Comparison of ENCODE assay signal across 9 cellular contexts in the genomic region with DNA sequence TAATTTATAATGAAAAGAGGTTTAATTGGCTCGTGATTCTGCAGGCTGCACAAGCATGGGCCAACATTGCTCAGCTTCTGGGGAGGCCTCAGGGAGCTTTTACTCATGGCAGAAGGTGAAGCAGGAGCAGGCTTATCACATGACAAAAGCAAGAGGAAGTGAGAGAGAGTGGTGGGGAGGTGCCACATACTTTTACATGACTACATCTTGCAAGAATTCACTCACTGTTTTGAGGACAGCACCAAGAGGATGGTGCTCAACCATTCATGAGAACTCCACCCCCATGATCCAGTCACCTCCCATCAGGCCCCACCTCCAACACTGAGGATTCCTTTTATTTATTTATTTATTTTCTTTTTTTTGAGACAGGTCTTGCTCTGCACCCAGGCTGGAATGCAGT. TPM values are rescaled to one million over a fixed set of nuclear protein-coding genes. Genes with fewer than 3 reads are reported as not detected.
A peak's percentile ranks its signal among the peaks of the same experiment; 100 is the strongest.
DNase-seq lines count a peak whose midpoint lies in the region; ATAC-seq, FAIRE-seq and TF ChIP-seq lines count a peak whose summit lies in the region.
"Had no signal": no experiment of that assay in that cellular context is flagged by ENCODE, and none has a peak within 500 bp of the region (broad histone marks: within the 10 kb centered on the region; RNA-seq: fewer than 3 reads in every experiment).

No MANE protein-coding gene starts in this region.

- H3K36me3 ChIP-seq in OCI-LY7 (ENCODE audit: insufficient read depth, low read length) (no peaks in the 10 kb centered on the region), small intestine (ENCODE audit: control insufficient read depth in 2 of 2, insufficient read depth in 2 of 2, low read length in 2 of 2) (no peaks in the 10 kb centered on the region)

- H3K27ac ChIP-seq in OCI-LY7 (ENCODE audit: low read depth, low read length, poor library complexity, severe bottlenecking) = no peak overlapping the region
- H3K27ac ChIP-seq in small intestine (ENCODE audit: low read depth in 1 of 2, low read length in 1 of 2) = no peak overlapping the region

- peaks cover 3% of the 10 kb centered on the region for H3K4me1 ChIP-seq in OCI-LY7 (ENCODE audit: insufficient read depth, low read length, poor library complexity, severe bottlenecking)
- peaks cover 2 to 3% of the 10 kb centered on the region in 2 donors for H3K4me1 ChIP-seq in small intestine (ENCODE audit: control insufficient read depth in 2 of 2, insufficient read depth in 1 of 2, low read depth in 1 of 2, low read length in 1 of 2)

- FAIRE-seq in small intestine (lab: Jason Lieb, UNC) = no peak

- POLR2A ChIA-PET in OCI-LY7 (lab: Charles Lee) = no interaction called here

- 91 to 100% (median 94%) methylated on average over 1 of the region's 1 CpG for WGBS in small intestine, 3 donors

- H3K27ac Mint-ChIP-seq in activated naive CD4-positive, alpha-beta T cell treated with anti-CD3 and anti-CD28 coated beads for 36 hours = no peak overlapping the region
- no peak overlapping the region for H3K27ac Mint-ChIP-seq in stimulated activated naive CD8-positive, alpha-beta T cell treated with anti-CD3 and anti-CD28 coated beads, Interleukin-15, amount 100 ng/mL, for 72 hours

- H2AFZ ChIP-seq in OCI-LY7 (ENCODE audit: low read length) = no peak overlapping the region

- no peaks in the 10 kb centered on the region for H4K20me1 ChIP-seq in OCI-LY7 (ENCODE audit: insufficient read depth, low read length)

- H3K27me3 ChIP-seq in small intestine (ENCODE audit: control insufficient read depth in 2 of 2, insufficient read depth in 2 of 2, low read length in 2 of 2) = no peaks in the 10 kb centered on the region

- H3K27me3 Mint-ChIP-seq in activated naive CD4-positive, alpha-beta T cell treated with anti-CD3 and anti-CD28 coated beads for 36 hours (ENCODE audit: low read depth) = no peaks in the 10 kb centered on the region
- H3K27me3 Mint-ChIP-seq in stimulated activated naive CD8-positive, alpha-beta T cell treated with anti-CD3 and anti-CD28 coated beads, Interleukin-15, amount 100 ng/mL, for 72 hours = no peaks in the 10 kb centered on the region
- H3K27me3 Mint-ChIP-seq: CD4-positive, alpha-beta memory T cell had no signal

- H3K9me3 Mint-ChIP-seq in activated naive CD4-positive, alpha-beta T cell treated with anti-CD3 and anti-CD28 coated beads for 36 hours = no peaks in the 10 kb centered on the region
- no peaks in the 10 kb centered on the region for H3K9me3 Mint-ChIP-seq in stimulated activated naive CD8-positive, alpha-beta T cell treated with anti-CD3 and anti-CD28 coated beads, Interleukin-15, amount 100 ng/mL, for 72 hours
- H3K9me3 Mint-ChIP-seq: CD4-positive, alpha-beta memory T cell had no signal

- H3K4me2 ChIP-seq in OCI-LY7 (ENCODE audit: low read length) = no peak overlapping the region

- TF ChIP-seq CTCF in OCI-LY7 (conservative IDR thresholded peaks at IDR 0.05; ENCODE audit: low read length) = no peak

- no peaks in the 10 kb centered on the region for H3K9me2 ChIP-seq in OCI-LY7 (ENCODE audit: insufficient read depth, low read length)

- H3K9me3 ChIP-seq in OCI-LY7 (ENCODE audit: low read length) (no peaks in the 10 kb centered on the region), small intestine (ENCODE audit: control insufficient read depth, low read depth) (no peaks in the 10 kb centered on the region)

- no peak overlapping the region for H3K4me3 ChIP-seq in OCI-LY7 (ENCODE audit: low read depth, low read length, poor library complexity, severe bottlenecking)
- no peak overlapping the region for H3K4me3 ChIP-seq in small intestine (ENCODE audit: low read depth in 1 of 2, low read length in 2 of 2)

- no peak overlapping the region for H3K4me3 Mint-ChIP-seq in activated naive CD4-positive, alpha-beta T cell treated with anti-CD3 and anti-CD28 coated beads for 36 hours
- no peak overlapping the region for H3K4me3 Mint-ChIP-seq in stimulated activated naive CD8-positive, alpha-beta T cell treated with anti-CD3 and anti-CD28 coated beads, Interleukin-15, amount 100 ng/mL, for 72 hours
- H3K4me3 Mint-ChIP-seq: CD4-positive, alpha-beta memory T cell had no signal

- CTCF ChIA-PET in activated naive CD4-positive, alpha-beta T cell treated with anti-CD3 and anti-CD28 coated beads for 36 hours (lab: Charles Lee) = no interaction called here
- CTCF ChIA-PET in OCI-LY7 (lab: Charles Lee; ENCODE audit: unreplicated experiment) = no interaction called here

- peak; percentile 37 for DNase-seq in activated naive CD4-positive, alpha-beta T cell treated with anti-CD3 and anti-CD28 coated beads for 36 hours
- no peak for DNase-seq in activated naive CD4-positive, alpha-beta T cell (lab: John Stamatoyannopoulos, UW)
- DNase-seq in OCI-LY7 (ENCODE audit: low spot score) (peak; percentile 30), small intestine (no peak), mesenteric fat pad (ENCODE audit: low spot score) (no peak)
- DNase-seq in stimulated activated naive CD8-positive, alpha-beta T cell treated with anti-CD3 and anti-CD28 coated beads, Interleukin-15, amount 100 ng/mL, for 72 hours = no peak
- DNase-seq: CD4-positive, alpha-beta memory T cell had no signal

- ATAC-seq in esophagus mucosa = peak; percentile 50
- peak; percentile 68 for ATAC-seq in stimulated activated naive CD8-positive, alpha-beta T cell treated with anti-CD3 and anti-CD28 coated beads, Interleukin-15, amount 100 ng/mL, for 72 hours
- ATAC-seq in GM18867 (IDR thresholded peaks at IDR 0.05; ENCODE audit: unreplicated experiment) = no peak

- 0 out of 2 replicates have a peak, but pooled peaks cover 4% of the 10 kb centered on the region for H3K79me2 ChIP-seq in OCI-LY7 (ENCODE audit: insufficient read depth, low read depth, low read length)

- no peaks in the 10 kb centered on the region for H3K36me3 Mint-ChIP-seq in activated naive CD4-positive, alpha-beta T cell treated with anti-CD3 and anti-CD28 coated beads for 36 hours (ENCODE audit: low read depth)

- H3K4me1 Mint-ChIP-seq in activated naive CD4-positive, alpha-beta T cell treated with anti-CD3 and anti-CD28 coated beads for 36 hours (ENCODE audit: low read depth) = peaks cover 22% of the 10 kb centered on the region
- peaks cover 29% of the 10 kb centered on the region for H3K4me1 Mint-ChIP-seq in stimulated activated naive CD8-positive, alpha-beta T cell treated with anti-CD3 and anti-CD28 coated beads, Interleukin-15, amount 100 ng/mL, for 72 hours

- intact Hi-C loops in activated naive CD4-positive, alpha-beta T cell treated with anti-CD3 and anti-CD28 coated beads for 36 hours (cut with micrococcal nuclease) = no loop called here
- intact Hi-C loops in OCI-LY7 (cut with micrococcal nuclease; ENCODE audit: unreplicated experiment) = no loop called here

- no TSS peak for BruUV-seq in OCI-LY7 (replicated peaks; lab: Mats Ljungman, UMichigan)

RNA-seq across cellular contexts. Expression of a gene that starts 5.5 kb away (rescaled TPM):
- total RNA-seq in activated naive CD4-positive, alpha-beta T cell treated with anti-CD3 and anti-CD28 coated beads for 36 hours = 10 to 100 TPM; 44.2 to 48.3 TPM
- total RNA-seq in OCI-LY7 (2014; rRNA removed; shearing (Covaris generic)) = 18.8 and 27.5 TPM in 2 replicates
- total RNA-seq in OCI-LY7 (2022) (38.5 and 45.7 TPM in 2 replicates), esophagus mucosa (54.7 TPM), mesenteric fat pad (94.6 TPM)
- 10 to 100 TPM; 18.6 to 29.0 (median 23.2) TPM for polyA plus RNA-seq in small intestine

RNA-seq across cellular contexts. Expression of a gene that starts 57.5 kb away (rescaled TPM):
- total RNA-seq in activated naive CD4-positive, alpha-beta T cell treated with anti-CD3 and anti-CD28 coated beads for 36 hours = under 1 TPM; 0.43 to 0.74 TPM
- total RNA-seq in OCI-LY7 (2014; rRNA removed; shearing (Covaris generic)) = 1.2 and 1.4 TPM in 2 replicates
- total RNA-seq in OCI-LY7 (2022) = 2.2 TPM in 2 replicates
- total RNA-seq in esophagus mucosa = 0.68 TPM
- 10 to 100 TPM; 10.4 to 51.2 (median 39.2) TPM for polyA plus RNA-seq in small intestine
- total RNA-seq in mesenteric fat pad = 2.2 TPM

Comparison
In these comparisons a context has a peak if more than half of its experiments do, and no peak if none do; other contexts are left out.
1. DNase-seq: peak in activated naive CD4-positive, alpha-beta T cell treated with anti-CD3 and anti-CD28 coated beads for 36 hours (single experiment) and OCI-LY7 (single experiment); none in activated naive CD4-positive, alpha-beta T cell (0 of 4), stimulated activated naive CD8-positive, alpha-beta T cell treated with anti-CD3 and anti-CD28 coated beads, Interleukin-15, amount 100 ng/mL, for 72 hours (0 of 2), small intestine (single experiment) and mesenteric fat pad (single experiment).